In the genomic region with DNA sequence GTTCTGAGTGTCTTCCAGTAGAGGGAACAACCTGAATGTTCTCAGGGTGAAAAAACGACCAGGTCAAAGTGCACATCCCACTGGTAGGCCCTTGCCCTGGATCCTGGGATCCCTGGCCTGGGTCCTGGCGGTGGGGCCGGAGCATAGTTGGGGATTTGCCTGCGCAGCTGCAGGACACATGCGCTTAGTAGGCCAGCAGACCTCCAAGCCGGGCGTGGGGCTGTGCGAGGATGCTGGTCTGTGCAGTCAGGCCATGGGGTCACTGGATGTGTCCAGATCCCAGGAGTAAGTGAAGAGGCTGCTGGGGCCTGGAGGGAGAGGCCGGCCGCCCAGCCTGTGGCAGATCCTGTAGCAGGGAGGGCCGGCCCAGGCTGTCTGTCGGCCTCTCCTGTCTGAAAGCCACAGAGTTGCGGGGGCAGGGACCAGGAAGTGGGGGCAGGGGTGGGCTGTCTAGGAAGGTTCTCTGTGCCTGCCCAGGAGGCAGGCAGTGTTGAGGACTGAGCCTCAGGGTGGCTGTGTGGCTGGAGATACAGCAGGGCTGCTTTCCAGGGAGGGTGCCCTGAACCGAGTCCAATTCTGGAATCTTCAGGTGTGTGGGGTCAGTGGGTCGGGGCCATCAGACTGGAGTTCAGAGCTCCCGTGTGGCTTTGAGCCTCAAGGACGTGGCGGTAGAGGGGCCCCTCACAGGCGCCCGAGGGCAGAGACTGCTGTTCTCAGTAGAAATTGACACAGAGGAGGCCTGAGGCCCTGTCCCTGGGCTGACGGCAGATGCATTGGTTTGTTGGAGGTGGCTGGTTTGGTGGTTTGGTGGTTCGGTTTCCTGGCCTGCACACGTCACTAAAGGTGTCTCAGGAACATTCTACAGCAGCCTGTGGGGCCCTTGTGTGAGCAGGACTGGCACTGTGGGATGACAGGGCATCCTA, we compare ENCODE assay signal across 9 cellular contexts. TPM values are rescaled to one million over a fixed set of nuclear protein-coding genes. Genes with fewer than 3 reads are reported as not detected.
DNase-seq lines count a peak whose midpoint lies in the region; ATAC-seq and TF ChIP-seq lines count a peak whose summit lies in the region.
"Had no signal": no experiment of that assay in that cellular context is flagged by ENCODE, and none has a peak within 500 bp of the region (broad histone marks: within the 10 kb centered on the region; RNA-seq: fewer than 3 reads in every experiment).

No MANE protein-coding gene starts in this region.

- no peak for TF ChIP-seq RAD21 in IMR-90 (IDR thresholded peaks at IDR 0.05; ENCODE audit: low read length)

- no peak overlapping the region for H2BK20ac ChIP-seq in IMR-90 (ENCODE audit: low read depth, low read length)

- intact Hi-C loops in IMR-90 (cut with micrococcal nuclease) = no loop called here

- WGBS in IMR-90 (ENCODE audit: extremely low coverage in 2 of 2, insufficient read length in 1 of 2), 2 experiments = 94% methylated on average over 7 of the region's 23 CpGs; no CpG with 5 or more reads in 1 of the 2 experiments

- POLR2A ChIA-PET in IMR-90 (lab: Charles Lee; ENCODE audit: unreplicated experiment) = no interaction called here

- no peak overlapping the region for H4K5ac ChIP-seq in IMR-90 (ENCODE audit: low read depth, low read length)

- TF ChIP-seq POLR2A in IMR-90 (IDR thresholded peaks at IDR 0.05; ENCODE audit: low read depth, low read length) = no peak
- TF ChIP-seq POLR2A in GM18505 (IDR thresholded peaks at IDR 0.05; ENCODE audit: borderline replicate concordance, extremely low read depth, insufficient read depth, insufficient read length) = no peak

- H4K20me1 ChIP-seq in IMR-90 (ENCODE audit: insufficient read depth, low read length) = no peaks in the 10 kb centered on the region

- H3K4me3 ChIP-seq in IMR-90 (ENCODE audit: insufficient read depth, low read depth, low read length) = no peak overlapping the region
- peak overlapping the region; percentile 32 for H3K4me3 ChIP-seq in effector memory CD4-positive, alpha-beta T cell (ENCODE audit: insufficient read depth, low read depth, low read length, poor library complexity, severe bottlenecking)

- no peak overlapping the region for H3K18ac ChIP-seq in IMR-90 (ENCODE audit: low read depth, low read length)

- H3K36me3 ChIP-seq in IMR-90 (ENCODE audit: control insufficient read depth, insufficient read depth, low read length) = peaks cover 51% of the 10 kb centered on the region
- peaks cover 31% of the 10 kb centered on the region for H3K36me3 ChIP-seq in effector memory CD4-positive, alpha-beta T cell (ENCODE audit: control insufficient read depth, insufficient read depth, low read length)

- no peak overlapping the region for H3K56ac ChIP-seq in IMR-90 (ENCODE audit: extremely low read depth, insufficient read depth, low read length)

- H2BK120ac ChIP-seq in IMR-90 (ENCODE audit: low read depth, low read length) = no peak overlapping the region

- H3K9ac ChIP-seq in IMR-90 (ENCODE audit: low read depth, low read length) = no peak overlapping the region

- no peaks in the 10 kb centered on the region for H3K9me3 ChIP-seq in IMR-90 (ENCODE audit: control insufficient read depth, insufficient read depth, low read length)
- no peaks in the 10 kb centered on the region for H3K9me3 ChIP-seq in effector memory CD4-positive, alpha-beta T cell (ENCODE audit: control insufficient read depth, low read length)

- H2AFZ ChIP-seq in IMR-90 (replicated peaks; ENCODE audit: low read length, poor library complexity) = peak overlapping the region; percentile 11

- no peaks in the 10 kb centered on the region for H3K9me1 ChIP-seq in IMR-90 (ENCODE audit: insufficient read depth, low read length)

- no peak overlapping the region for H3K4me2 ChIP-seq in IMR-90 (ENCODE audit: low read depth, low read length)

- peaks cover 2% of the 10 kb centered on the region; the same call in 1 of the 2 replicates for H3K4me1 ChIP-seq in IMR-90 (ENCODE audit: control insufficient read depth, insufficient read depth, low read length)
- peaks cover 21% of the 10 kb centered on the region for H3K4me1 ChIP-seq in effector memory CD4-positive, alpha-beta T cell (ENCODE audit: control insufficient read depth, insufficient read depth, low read length, poor library complexity, severe bottlenecking)

- no peak overlapping the region for H4K8ac ChIP-seq in IMR-90 (ENCODE audit: low read depth in 2 of 2, low read length in 2 of 2)

- H4K91ac ChIP-seq in IMR-90 (ENCODE audit: insufficient read depth, low read depth, low read length) = no peak overlapping the region

- no peaks in the 10 kb centered on the region for H3K27me3 ChIP-seq in IMR-90 (ENCODE audit: control insufficient read depth, insufficient read depth, low read length)
- no peaks in the 10 kb centered on the region for H3K27me3 ChIP-seq in effector memory CD4-positive, alpha-beta T cell (replicated peaks; ENCODE audit: control insufficient read depth, insufficient read depth, low read length, poor library complexity, severe bottlenecking)

- DNase-seq in IMR-90 (no peak), NCI-H774 (lab: John Stamatoyannopoulos, UW) (no peak)
- peak; percentile 81 for DNase-seq in activated CD4-positive, alpha-beta T cell treated with anti-CD3 and anti-CD28 coated beads for 48 hours
- DNase-seq in effector memory CD4-positive, alpha-beta T cell = peak; percentile 55 to 66 (median 62)
- peak; percentile 18 for DNase-seq in stimulated activated CD4-positive, alpha-beta T cell treated with anti-CD3 and anti-CD28 coated beads, Interleukin-2, amount 100 ng/mL, for 4 hours (ENCODE audit: low read depth)

- no peak overlapping the region for H3K14ac ChIP-seq in IMR-90 (replicated peaks; ENCODE audit: low read depth, low read length)

- in situ Hi-C loops in IMR-90 (cut with MboI; ENCODE audit: low sequenced_read_pairs) = no loop called here

- H2AK5ac ChIP-seq in IMR-90 (ENCODE audit: low read depth, low read length) = no peak overlapping the region

- peak overlapping the region; percentile 65 for H2AK9ac ChIP-seq in IMR-90 (replicated peaks; ENCODE audit: low read depth, low read length, poor library complexity)

- no TSS peak for BruUV-seq in IMR-90 (replicated peaks; lab: Mats Ljungman, UMichigan)

- dilution Hi-C loops in IMR-90 (cut with HindIII; ENCODE audit: low sequenced_read_pairs, unreplicated experiment) = no loop called here

- no peak overlapping the region for H3K23ac ChIP-seq in IMR-90 (ENCODE audit: low read depth, low read length)

- no peak overlapping the region for H3K4ac ChIP-seq in IMR-90 (ENCODE audit: low read depth, low read length)

- H2BK15ac ChIP-seq in IMR-90 (ENCODE audit: low read depth, low read length) = no peak overlapping the region

- no peak overlapping the region for H2BK5ac ChIP-seq in IMR-90 (ENCODE audit: low read depth, low read length, poor library complexity, severe bottlenecking)

- TF ChIP-seq CTCF in IMR-90 (conservative IDR thresholded peaks at IDR 0.05; ENCODE audit: low read depth, low read length) = no peak

- H3K79me1 ChIP-seq in IMR-90 (ENCODE audit: low read depth in 1 of 2, low read length in 2 of 2) = peaks cover 6 to 25% of the 10 kb centered on the region in 2 experiments; a peak in 2 of 4 replicates

- CTCF ChIA-PET in IMR-90 (lab: Yijun Ruan, JAX) = no interaction called here

- H3K27ac ChIP-seq in IMR-90 (ENCODE audit: insufficient read depth, low read length) = no peak overlapping the region
- peak overlapping the region; percentile 67 for H3K27ac ChIP-seq in effector memory CD4-positive, alpha-beta T cell (ENCODE audit: insufficient read depth, low read length, poor library complexity, severe bottlenecking)

- ATAC-seq in IMR-90 (ENCODE audit: low read depth) (no peak), GM19328 (IDR thresholded peaks at IDR 0.05; ENCODE audit: unreplicated experiment) (no peak), GM19452 (IDR thresholded peaks at IDR 0.05; ENCODE audit: unreplicated experiment) (no peak), GM18505 (IDR thresholded peaks at IDR 0.05; ENCODE audit: unreplicated experiment) (no peak)
- ATAC-seq: sciatic nerve had no signal

TF ChIP-seq in IMR-90, 13 proteins besides CTCF, POLR2A, EP300 and RAD21 (continues in another document):
- TF ChIP-seq RCOR1 (IDR thresholded peaks at IDR 0.05; ENCODE audit: insufficient replicate concordance, low read length) (no peak), RFX5 (IDR thresholded peaks at IDR 0.05; ENCODE audit: low read depth, low read length) (no peak), CHD1 (IDR thresholded peaks at IDR 0.05; ENCODE audit: low read depth, low read length) (no peak), MAFK (IDR thresholded peaks at IDR 0.05; ENCODE audit: low read depth, low read length) (no peak), CEBPB (IDR thresholded peaks at IDR 0.05; ENCODE audit: low read depth, low read length) (no peak), BHLHE40 (IDR thresholded peaks at IDR 0.05; ENCODE audit: low read depth, low read length) (no peak), NFE2L2 (IDR thresholded peaks at IDR 0.05; ENCODE audit: low read depth, low read length) (no peak), SMC3 (IDR thresholded peaks at IDR 0.05; ENCODE audit: low read depth, low read length) (no peak)
- TF ChIP-seq, protein P1, sequence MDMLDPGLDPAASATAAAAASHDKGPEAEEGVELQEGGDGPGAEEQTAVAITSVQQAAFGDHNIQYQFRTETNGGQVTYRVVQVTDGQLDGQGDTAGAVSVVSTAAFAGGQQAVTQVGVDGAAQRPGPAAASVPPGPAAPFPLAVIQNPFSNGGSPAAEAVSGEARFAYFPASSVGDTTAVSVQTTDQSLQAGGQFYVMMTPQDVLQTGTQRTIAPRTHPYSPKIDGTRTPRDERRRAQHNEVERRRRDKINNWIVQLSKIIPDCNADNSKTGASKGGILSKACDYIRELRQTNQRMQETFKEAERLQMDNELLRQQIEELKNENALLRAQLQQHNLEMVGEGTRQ (IDR thresholded peaks at IDR 0.05; ENCODE audit: low read depth, low read length) = no peak

RNA-seq across cellular contexts. Expression of gene NUDT16L1, which starts 17.2 kb away (rescaled TPM):
- 22.9 and 28.3 TPM in 2 replicates for total RNA-seq in IMR-90 (2012; rRNA removed)
- polyA plus RNA-seq in IMR-90 (2012; rRNA removed) = 44.3 and 63.8 TPM in 2 replicates
- polyA plus RNA-seq in IMR-90 (2012; cell fraction: cytosol; rRNA removed) = 55.5 and 62.4 TPM in 2 replicates
- 25.7 and 61.5 TPM in 2 replicates for polyA plus RNA-seq in IMR-90 (2012; cell fraction: nucleus; rRNA removed; ENCODE audit: low replicate concordance)

RNA-seq across cellular contexts. Expression of gene MGRN1, which starts 51.5 kb away (rescaled TPM):
- total RNA-seq in IMR-90 (2012; rRNA removed) = 11.7 and 13.9 TPM in 2 replicates
- polyA plus RNA-seq in IMR-90 (2012; rRNA removed) = 26.7 and 32.7 TPM in 2 replicates
- 29.0 and 31.5 TPM in 2 replicates for polyA plus RNA-seq in IMR-90 (2012; cell fraction: cytosol; rRNA removed)
- 31.0 and 54.6 TPM in 2 replicates for polyA plus RNA-seq in IMR-90 (2012; cell fraction: nucleus; rRNA removed; ENCODE audit: low replicate concordance)

RNA-seq across cellular contexts. Expression of gene ANKS3, which starts 57.9 kb away (rescaled TPM):
- total RNA-seq in IMR-90 (2012; rRNA removed) = 22.2 and 24.4 TPM in 2 replicates
- 23.7 and 25.0 TPM in 2 replicates for polyA plus RNA-seq in IMR-90 (2012; rRNA removed)
- polyA plus RNA-seq in IMR-90 (2012; cell fraction: cytosol; rRNA removed) = 15.1 and 18.0 TPM in 2 replicates
- 91.7 and 149 TPM in 2 replicates for polyA plus RNA-seq in IMR-90 (2012; cell fraction: nucleus; rRNA removed; ENCODE audit: low replicate concordance)

RNA-seq across cellular contexts. Expression of gene DNAAF8, which starts 58.2 kb away (rescaled TPM):
- total RNA-seq in IMR-90 (2012; rRNA removed) = 0.54 and 0.56 TPM in 2 replicates
- 1.7 TPM in 2 replicates for polyA plus RNA-seq in IMR-90 (2012; rRNA removed)
- polyA plus RNA-seq in IMR-90 (2012; cell fraction: cytosol; rRNA removed) = 0.68 and 1.1 TPM in 2 replicates
- 0.99 and 1.6 TPM in 2 replicates for polyA plus RNA-seq in IMR-90 (2012; cell fraction: nucleus; rRNA removed; ENCODE audit: low replicate concordance)

Comparison
In these comparisons a context has a peak if more than half of its experiments do, and no peak if none do; other contexts are left out.
1. DNase-seq: peak in activated CD4-positive, alpha-beta T cell treated with anti-CD3 and anti-CD28 coated beads for 48 hours (single experiment), effector memory CD4-positive, alpha-beta T cell (3 of 3) and stimulated activated CD4-positive, alpha-beta T cell treated with anti-CD3 and anti-CD28 coated beads, Interleukin-2, amount 100 ng/mL, for 4 hours (single experiment); none in IMR-90 (single experiment) and NCI-H774 (single experiment).